Comparison of ENCODE assay signal across 26 cellular contexts in genomic region chr21:35520869-35521268, GRCh38.
"Had no signal": no experiment of that assay in that cellular context is flagged by ENCODE, and none has a peak within 500 bp of the region (broad histone marks: within the 10 kb centered on the region; RNA-seq: fewer than 3 reads in every experiment).

No MANE protein-coding gene starts in this region.

- H3K27ac ChIP-seq: adrenal gland, KMS-11, Peyer's patch, RWPE1, SJSA1 had no signal

- H3K9ac ChIP-seq: KMS-11 had no signal

- H3K36me3 ChIP-seq: adrenal gland, Peyer's patch, SJSA1 had no signal

- H3K4me3 ChIP-seq: adrenal gland, Peyer's patch, SJSA1 had no signal

- H3K4me1 ChIP-seq: adrenal gland, Peyer's patch had no signal

- H3K9me3 ChIP-seq: adrenal gland, Peyer's patch, SJSA1 had no signal

- ATAC-seq: activated T-cell treated with anti-CD3 and anti-CD28 coated beads, Interleukin-2, amount 50 U/mL, for 4 hours; activated T-helper 17 cell treated with anti-CD3 and anti-CD28 coated beads, Interleukin-2, amount 50 U/mL, for 72 hours had no signal

- H3K27me3 Mint-ChIP-seq: activated CD4-positive, alpha-beta T cell treated with anti-CD3 and anti-CD28 coated beads, Interleukin-2, amount 10 ng/mL, durations not matched to agents 24 days and 14 days; activated naive CD8-positive, alpha-beta T cell treated with anti-CD3 and anti-CD28 coated beads, Interleukin-2, amount 10 ng/mL, durations not matched to agents 7 days and 5 days had no signal

- H3K4me2 ChIP-seq: KMS-11 had no signal

- H3K36me3 Mint-ChIP-seq: activated naive CD8-positive, alpha-beta T cell treated with anti-CD3 and anti-CD28 coated beads, Interleukin-2, amount 10 ng/mL, durations not matched to agents 7 days and 5 days had no signal

- H3K27ac Mint-ChIP-seq: activated B cell treated with CpG ODN at 0.5 μM for 24 hours; activated CD4-positive, alpha-beta T cell treated with anti-CD3 and anti-CD28 coated beads, Interleukin-2, amount 10 ng/mL, durations not matched to agents 24 days and 14 days; activated naive CD4-positive, alpha-beta T cell treated with anti-CD3 and anti-CD28 coated beads, Interleukin-2, amount 10 ng/mL, durations not matched to agents 7 days and 5 days; activated naive CD8-positive, alpha-beta T cell treated with anti-CD3 and anti-CD28 coated beads, Interleukin-2, amount 10 ng/mL, durations not matched to agents 7 days and 5 days; activated T-helper 17 cell treated with anti-CD3 and anti-CD28 coated beads, Interleukin-2, amount 50 U/mL, for 72 hours; T-helper 1 cell treated with Interleukin-12 subunit alpha and Interleukin-12 subunit beta and Interleukin-4 antibody, amounts not matched to agents 30 μg/mL and 1 μg/mL, for 36 hours had no signal

- H3K27me3 ChIP-seq: Peyer's patch, SJSA1 had no signal

- H3K4me3 Mint-ChIP-seq: activated B cell treated with CpG ODN at 0.5 μM for 24 hours; activated CD4-positive, alpha-beta T cell treated with anti-CD3 and anti-CD28 coated beads, Interleukin-2, amount 10 ng/mL, durations not matched to agents 24 days and 14 days; activated naive CD4-positive, alpha-beta T cell treated with anti-CD3 and anti-CD28 coated beads, Interleukin-2, amount 10 ng/mL, durations not matched to agents 7 days and 5 days; activated naive CD8-positive, alpha-beta T cell treated with anti-CD3 and anti-CD28 coated beads, Interleukin-2, amount 10 ng/mL, durations not matched to agents 7 days and 5 days; activated T-cell treated with anti-CD3 and anti-CD28 coated beads, Interleukin-2, amount 50 U/mL, for 4 hours; activated T-helper 17 cell treated with anti-CD3 and anti-CD28 coated beads, Interleukin-2, amount 50 U/mL, for 72 hours; T-helper 1 cell treated with Interleukin-12 subunit alpha and Interleukin-12 subunit beta and Interleukin-4 antibody, amounts not matched to agents 30 μg/mL and 1 μg/mL, for 36 hours had no signal

- H3K9me3 Mint-ChIP-seq: activated B cell treated with CpG ODN at 0.5 μM for 24 hours; activated CD4-positive, alpha-beta T cell treated with anti-CD3 and anti-CD28 coated beads, Interleukin-2, amount 10 ng/mL, durations not matched to agents 24 days and 14 days; activated naive CD4-positive, alpha-beta T cell treated with anti-CD3 and anti-CD28 coated beads, Interleukin-2, amount 10 ng/mL, durations not matched to agents 7 days and 5 days; activated naive CD8-positive, alpha-beta T cell treated with anti-CD3 and anti-CD28 coated beads, Interleukin-2, amount 10 ng/mL, durations not matched to agents 7 days and 5 days; activated T-cell treated with anti-CD3 and anti-CD28 coated beads, Interleukin-2, amount 50 U/mL, for 4 hours; activated T-helper 17 cell treated with anti-CD3 and anti-CD28 coated beads, Interleukin-2, amount 50 U/mL, for 72 hours; T-helper 1 cell treated with Interleukin-12 subunit alpha and Interleukin-12 subunit beta and Interleukin-4 antibody, amounts not matched to agents 30 μg/mL and 1 μg/mL, for 36 hours had no signal

- DNase-seq: activated B cell treated with CpG ODN at 0.5 μM for 24 hours; activated CD4-positive, alpha-beta T cell treated with anti-CD3 and anti-CD28 coated beads for 1 hour; activated CD4-positive, alpha-beta T cell treated with anti-CD3 and anti-CD28 coated beads, Interleukin-2, amount 10 ng/mL, durations not matched to agents 24 days and 14 days; activated CD4-positive, alpha-beta T cell treated with anti-CD3 and anti-CD28 coated beads, Interleukin-2, amount 50 U/mL, for 48 hours; activated CD8-positive, alpha-beta memory T cell treated with anti-CD3 and anti-CD28 coated beads for 24 hours; activated gamma-delta T cell; activated naive CD4-positive, alpha-beta T cell treated with anti-CD3 and anti-CD28 coated beads, Interleukin-2, amount 10 ng/mL, durations not matched to agents 7 days and 5 days; activated naive CD8-positive, alpha-beta T cell treated with anti-CD3 and anti-CD28 coated beads, Interleukin-2, amount 10 ng/mL, durations not matched to agents 7 days and 5 days; activated T-cell treated with anti-CD3 and anti-CD28 coated beads, Interleukin-2, amount 50 U/mL, for 4 hours; anterior cingulate cortex; cerebellar nuclear complex; NCI-H1092 treated with DMSO at 0.1 percent for 48 hours; NCI-H1436 treated with DMSO at 0.1 percent for 48 hours; NCI-H187; NCI-H2081; NCI-H510A treated with DMSO at 0.1 percent for 48 hours; NCI-H69; NK-92 treated with Interleukin-12 subunit alpha and Interleukin-12 subunit beta, amount 100 ng/mL, for 24 hours; Peyer's patch; Right ventricle myocardium superior had no signal
